1 cellular context compared by ENCODE assay signal in the genomic region with DNA sequence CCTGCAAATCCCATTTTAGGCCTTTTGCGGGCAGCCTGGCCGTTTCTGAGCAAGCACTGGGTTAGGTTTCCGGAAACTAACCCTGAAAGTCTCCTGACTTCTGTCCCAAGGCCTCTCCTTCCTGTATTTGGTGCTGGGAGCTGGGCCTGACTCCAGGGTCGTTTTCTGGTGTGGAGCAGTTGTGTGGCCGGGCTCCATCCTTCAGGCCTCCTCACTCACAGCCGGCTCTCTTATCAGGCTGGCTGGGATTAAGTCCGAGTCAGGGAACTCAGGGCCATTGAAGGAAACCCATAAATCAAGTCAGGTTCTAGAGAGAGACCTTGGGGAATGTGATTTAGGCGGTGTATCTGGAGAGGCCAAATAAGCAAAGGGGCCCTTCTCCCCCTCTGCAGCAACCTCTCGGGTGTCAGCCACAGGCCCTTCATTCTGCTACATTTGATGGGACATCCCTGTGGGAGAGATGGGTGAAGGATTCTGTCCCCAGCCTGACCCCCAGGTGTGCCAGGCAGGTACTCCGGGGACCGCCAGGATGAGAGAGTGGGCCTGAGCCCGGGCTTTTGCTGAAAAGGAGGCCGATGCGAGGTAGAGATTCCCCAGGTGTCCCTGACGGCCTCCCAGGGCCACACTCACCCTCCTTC.
TF ChIP-seq lines count a peak whose summit lies in the region.

No MANE protein-coding gene starts in this region.

TF ChIP-seq in WTC11, 78 proteins besides CTCF, POLR2A, EP300 and RAD21 (continued from another document):
- TF ChIP-seq AR (CRISPR knock-in tag; IDR thresholded peaks at IDR 0.05) = no peak
- no peak for TF ChIP-seq GTF2I (CRISPR knock-in tag; conservative IDR thresholded peaks at IDR 0.05)
- TF ChIP-seq, protein P1, sequence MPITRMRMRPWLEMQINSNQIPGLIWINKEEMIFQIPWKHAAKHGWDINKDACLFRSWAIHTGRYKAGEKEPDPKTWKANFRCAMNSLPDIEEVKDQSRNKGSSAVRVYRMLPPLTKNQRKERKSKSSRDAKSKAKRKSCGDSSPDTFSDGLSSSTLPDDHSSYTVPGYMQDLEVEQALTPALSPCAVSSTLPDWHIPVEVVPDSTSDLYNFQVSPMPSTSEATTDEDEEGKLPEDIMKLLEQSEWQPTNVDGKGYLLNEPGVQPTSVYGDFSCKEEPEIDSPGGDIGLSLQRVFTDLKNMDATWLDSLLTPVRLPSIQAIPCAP (CRISPR knock-in tag; IDR thresholded peaks at IDR 0.05) = no peak
